In the genomic region with DNA sequence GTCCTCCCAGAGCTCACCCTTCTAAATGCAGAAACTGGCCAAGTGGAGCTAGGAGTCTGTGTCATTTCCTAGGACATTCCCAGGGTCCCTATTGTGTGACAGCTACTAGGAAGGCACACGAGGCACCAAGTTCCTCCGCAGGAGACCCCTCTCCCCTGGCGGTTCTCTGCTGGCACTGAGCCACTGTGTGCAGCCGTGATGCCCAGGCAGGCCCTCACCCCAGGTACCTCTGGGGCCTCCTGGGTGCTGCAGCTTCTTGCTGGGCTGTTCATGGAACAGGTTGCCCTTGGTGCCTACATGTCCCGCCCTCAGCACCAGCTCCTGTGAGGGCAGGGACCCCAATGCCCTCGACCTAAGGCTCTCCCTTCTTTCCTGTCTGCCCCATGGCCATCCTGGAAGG, we compare ENCODE assay signal across 35 cellular contexts.
"Had no signal": no experiment of that assay in that cellular context is flagged by ENCODE, and none has a peak within 500 bp of the region (broad histone marks: within the 10 kb centered on the region; RNA-seq: fewer than 3 reads in every experiment).

No MANE protein-coding gene starts in this region.

- H3K27me3 ChIP-seq: adrenal gland, body of pancreas, brain microvascular endothelial cell, breast epithelium had no signal

- H3K36me3 ChIP-seq: adrenal gland, brain microvascular endothelial cell, breast epithelium had no signal

- H3K4me3 ChIP-seq: adrenal gland, body of pancreas, breast epithelium had no signal

- FAIRE-seq: astrocyte, TTC549 had no signal

- H3K27ac ChIP-seq: adrenal gland, body of pancreas, brain microvascular endothelial cell, breast epithelium, VCaP had no signal

- H3K9me3 ChIP-seq: adrenal gland, breast epithelium had no signal

- H3K4me1 ChIP-seq: adrenal gland, body of pancreas, breast epithelium had no signal

- ATAC-seq: activated CD8-positive, alpha-beta T cell treated with anti-CD3 and anti-CD28 coated beads for 36 hours; activated naive CD4-positive, alpha-beta T cell treated with anti-CD3 and anti-CD28 coated beads, Interleukin-2, amount 50 U/mL, for 72 hours; activated T-cell treated with anti-CD3 and anti-CD28 coated beads, Interleukin-2, amount 50 U/mL, for 4 hours; activated T-cell treated with anti-CD3 and anti-CD28 coated beads, Interleukin-2, amount 50 U/mL, for 72 hours; activated T-helper 17 cell treated with anti-CD3 and anti-CD28 coated beads, Interleukin-2, amount 50 U/mL, for 72 hours; body of pancreas had no signal

- DNase-seq: activated B cell treated with CpG ODN at 0.5 μM for 24 hours; activated CD4-positive, alpha-beta memory T cell treated with anti-CD3 and anti-CD28 coated beads for 36 hours; activated CD4-positive, alpha-beta T cell treated with anti-CD3 and anti-CD28 coated beads for 4 hours; activated CD4-positive, alpha-beta T cell treated with anti-CD3 and anti-CD28 coated beads, Interleukin-2, amount 10 ng/mL, durations not matched to agents 24 days and 14 days; activated CD4-positive, alpha-beta T cell treated with anti-CD3 and anti-CD28 coated beads, Interleukin-2, amount 50 U/mL, for 1 hour; activated CD4-positive, alpha-beta T cell treated with anti-CD3 and anti-CD28 coated beads, Interleukin-2, amount 50 U/mL, for 4 hours; activated CD4-positive, CD25-positive, alpha-beta regulatory T cell treated with anti-CD3 and anti-CD28 coated beads, Interleukin-2, amount 50 U/mL, for 72 hours; activated CD8-positive, alpha-beta memory T cell treated with anti-CD3 and anti-CD28 coated beads, Interleukin-2, amount 50 U/mL, for 4 hours; activated CD8-positive, alpha-beta T cell treated with anti-CD3 and anti-CD28 coated beads for 36 hours; activated effector memory CD4-positive, alpha-beta T cell treated with anti-CD3 and anti-CD28 coated beads, Interleukin-2, amount 50 U/mL, for 16 hours; activated gamma-delta T cell treated with Interleukin-2 at 50 U/mL for 16 hours; activated naive CD4-positive, alpha-beta T cell; activated naive CD4-positive, alpha-beta T cell treated with anti-CD3 and anti-CD28 coated beads for 36 hours; activated naive CD4-positive, alpha-beta T cell treated with anti-CD3 and anti-CD28 coated beads, Interleukin-2, amount 50 U/mL, for 16 hours; activated naive CD8-positive, alpha-beta T cell treated with anti-CD3 and anti-CD28 coated beads for 36 hours; activated T-cell treated with anti-CD3 and anti-CD28 coated beads for 4 hours; activated T-cell treated with anti-CD3 and anti-CD28 coated beads, Interleukin-2, amount 50 U/mL, for 1 hour; activated T-cell treated with anti-CD3 and anti-CD28 coated beads, Interleukin-2, amount 50 U/mL, for 4 hours; activated T-cell treated with anti-CD3 and anti-CD28 coated beads, Interleukin-2, amount 50 U/mL, for 72 hours; adrenal gland; amniotic stem cell; aorta; body of pancreas; brain microvascular endothelial cell; caudate nucleus; cerebellar nuclear complex; T-helper 1 cell; T-helper 2 cell; T-helper 9 cell had no signal
